In genomic region chr2:134118279-134119116, GRCh38 we compare ENCODE assay signal across 8 cellular contexts.
A peak's percentile ranks its signal among the peaks of the same experiment; 100 is the strongest.
DNase-seq lines count a peak whose midpoint lies in the region; ATAC-seq and TF ChIP-seq lines count a peak whose summit lies in the region.

No MANE protein-coding gene starts in this region.

- CTCF ChIA-PET in PC-3 (lab: Charles Lee), result interaction anchor here (0.6 to 2.2 kb wide), 12 partner anchors 57 to 332 kb away, joined by 3 to 15 read pairs (median 4); no protein-coding TSS in a partner anchor

- H3K4me3 Mint-ChIP-seq in nephron progenitor cell, result peak overlapping the region; percentile 94

- H2AFZ ChIP-seq in PC-3 (ENCODE audit: low read length), result peak overlapping the region; percentile 97

- peak overlapping the region; percentile 98 for H3K4me2 ChIP-seq in PC-3 (ENCODE audit: low read length)

- POLR2A ChIA-PET in PC-3 (lab: Charles Lee; ENCODE audit: unreplicated experiment), result no interaction called here

- TF ChIP-seq POLR2A in esophagus squamous epithelium (IDR thresholded peaks at IDR 0.05), result no peak

- H3K9me3 ChIP-seq in PC-3 (ENCODE audit: low read length) (no peaks in the 10 kb centered on the region), esophagus squamous epithelium (no peaks in the 10 kb centered on the region)

- H3K27me3 ChIP-seq in PC-3 (ENCODE audit: low read length) (no peaks in the 10 kb centered on the region), esophagus squamous epithelium (peaks cover 0 to 5% (median 0%) of the 10 kb centered on the region in 4 donors)

- BruUV-seq in PC-3 (replicated peaks; lab: Mats Ljungman, UMichigan), result no TSS peak

- DNase-seq in DMS53 (lab: John Stamatoyannopoulos, UW) (peak; percentile 80), PC-3 (peak; percentile 94), esophagus squamous epithelium (lab: John Stamatoyannopoulos, UW) (peak; percentile 42), nephron progenitor cell (peak; percentile 70)
- peak; percentile 73 for DNase-seq in activated T-cell treated with anti-CD3 and anti-CD28 coated beads, Interleukin-2, amount 50 U/mL, for 1 hour
- DNase-seq in stimulated activated naive CD8-positive, alpha-beta T cell treated with anti-CD3 and anti-CD28 coated beads, Interleukin-15, Interleukin-2, amounts not matched to agents 100 U/mL and 50 U/mL, for 24 hours, result peak; percentile 82

- TF ChIP-seq EP300 in Ishikawa (IDR thresholded peaks at IDR 0.05; ENCODE audit: borderline replicate concordance), result no peak

- peaks cover 15% of the 10 kb centered on the region; the same call in 1 of the 2 replicates for H4K20me1 ChIP-seq in PC-3 (ENCODE audit: low read length)

- peaks cover 4% of the 10 kb centered on the region for H3K27me3 Mint-ChIP-seq in nephron progenitor cell (ENCODE audit: low read depth, poor library complexity)

- peaks cover 12% of the 10 kb centered on the region for H3K4me1 ChIP-seq in PC-3 (ENCODE audit: insufficient read depth, low read length)
- peaks cover 12 to 40% (median 13%) of the 10 kb centered on the region in 3 donors for H3K4me1 ChIP-seq in esophagus squamous epithelium

- TF ChIP-seq CTCF in PC-3 (conservative IDR thresholded peaks at IDR 0.05; ENCODE audit: low read depth, low read length) (peak; percentile 91), esophagus squamous epithelium (IDR thresholded peaks at IDR 0.05) (peak; percentile 76 to 88 (median 79)), nephron progenitor cell (IDR thresholded peaks at IDR 0.05) (peak; percentile 67)

- H3K9ac ChIP-seq in PC-3 (ENCODE audit: low read length), result no peak overlapping the region

- H3K27ac ChIP-seq in PC-3 (ENCODE audit: low read length) (no peak overlapping the region), esophagus squamous epithelium (peak overlapping the region in 3 of 4 donors; percentile 21 to 96 (median 92))

- H3K36me3 ChIP-seq in PC-3 (ENCODE audit: low read depth, low read length) (no peaks in the 10 kb centered on the region), esophagus squamous epithelium (no peaks in the 10 kb centered on the region)

- H3K9me2 ChIP-seq in PC-3 (replicated peaks; ENCODE audit: low read length), result no peaks in the 10 kb centered on the region

- H3F3A ChIP-seq in PC-3 (ENCODE audit: low read length, unreplicated experiment), result no peaks in the 10 kb centered on the region

- intact Hi-C loops in PC-3 (cut with micrococcal nuclease), result loop anchor here (1.0 to 5.0 kb wide), 6 partner anchors 89 to 333 kb away; no protein-coding TSS in a partner anchor
- intact Hi-C loops in esophagus squamous epithelium (cut with DNase I), result loop anchor here (10.0 kb wide), 1 partner anchor 296 kb away; no protein-coding TSS in a partner anchor

- no peak overlapping the region for H3K27ac Mint-ChIP-seq in nephron progenitor cell

- H3K79me2 ChIP-seq in PC-3 (ENCODE audit: low read length), result peaks cover 34% of the 10 kb centered on the region

- ATAC-seq in GM21717 (IDR thresholded peaks at IDR 0.05; ENCODE audit: unreplicated experiment) (peak; percentile 44), PC-3 (peak; percentile 47)
- ATAC-seq in stimulated activated naive CD8-positive, alpha-beta T cell treated with anti-CD3 and anti-CD28 coated beads, Interleukin-15, Interleukin-2, amounts not matched to agents 100 U/mL and 50 U/mL, for 24 hours, result peak; percentile 71

- H3K4me3 ChIP-seq in PC-3 (ENCODE audit: low read length) (0 out of 2 replicates have a peak overlapping the region, but pooled peaks have one; percentile 94), esophagus squamous epithelium (peak overlapping the region in 1 of 4 donors; percentile 6)

- no peaks in the 10 kb centered on the region for H3K36me3 Mint-ChIP-seq in nephron progenitor cell (ENCODE audit: low read depth)

- peaks cover 35% of the 10 kb centered on the region for H3K4me1 Mint-ChIP-seq in nephron progenitor cell

- WGBS in esophagus squamous epithelium, 2 donors, result 27 to 32% methylated on average over 8 of the region's 8 CpGs

- TF ChIP-seq RAD21 in Ishikawa (IDR thresholded peaks at IDR 0.05; ENCODE audit: low read depth), result peak; percentile 95

- no peaks in the 10 kb centered on the region for H3K9me3 Mint-ChIP-seq in nephron progenitor cell

TF ChIP-seq in Ishikawa, 13 proteins besides CTCF, POLR2A, EP300 and RAD21:
- TF ChIP-seq YY1 (IDR thresholded peaks at IDR 0.05; ENCODE audit: low read depth), result no peak
- no peak for TF ChIP-seq TCF12 (IDR thresholded peaks at IDR 0.05; ENCODE audit: low read depth)
- TF ChIP-seq CREB1 (IDR thresholded peaks at IDR 0.05; ENCODE audit: low read depth), result no peak
- TF ChIP-seq EGR1 (IDR thresholded peaks at IDR 0.05), result no peak
- no peak for TF ChIP-seq NFIC (IDR thresholded peaks at IDR 0.05)
- TF ChIP-seq USF1 (IDR thresholded peaks at IDR 0.05), result no peak
- TF ChIP-seq MAX (IDR thresholded peaks at IDR 0.05), result no peak
- no peak for TF ChIP-seq REST (IDR thresholded peaks at IDR 0.05; ENCODE audit: low read depth)
- TF ChIP-seq CEBPB (IDR thresholded peaks at IDR 0.05), result no peak
- TF ChIP-seq TAF1 (IDR thresholded peaks at IDR 0.05; ENCODE audit: low read depth), result no peak

Comparison
In these comparisons a context has a peak if more than half of its experiments do, and no peak if none do; other contexts are left out.
1. DNase-seq: peak in every context shown above with its lines; median percentile 94 in PC-3; 82 in stimulated activated naive CD8-positive, alpha-beta T cell treated with anti-CD3 and anti-CD28 coated beads, Interleukin-15, Interleukin-2, amounts not matched to agents 100 U/mL and 50 U/mL, for 24 hours; 80 in DMS53; 73 in activated T-cell treated with anti-CD3 and anti-CD28 coated beads, Interleukin-2, amount 50 U/mL, for 1 hour; 70 in nephron progenitor cell; 42 in esophagus squamous epithelium.